In genomic region chr7:108456845-108457540, GRCh38 we compare ENCODE assay signal across 1 cellular context.
TF ChIP-seq lines count a peak whose summit lies in the region.

No MANE protein-coding gene starts in this region.

TF ChIP-seq in GM12878, 131 proteins besides CTCF, POLR2A, EP300 and RAD21 (continued from another document):
- TF ChIP-seq CUX1 (IDR thresholded peaks at IDR 0.05; ENCODE audit: insufficient replicate concordance, low read depth, low read length) (no peak), ZBTB33 (IDR thresholded peaks at IDR 0.05) (no peak), ZSCAN29 (IDR thresholded peaks at IDR 0.05) (no peak), RUNX3 (IDR thresholded peaks at IDR 0.05; ENCODE audit: low read length) (no peak), TBL1XR1 (IDR thresholded peaks at IDR 0.05; ENCODE audit: low read depth, low read length) (no peak)
